In the genomic region with DNA sequence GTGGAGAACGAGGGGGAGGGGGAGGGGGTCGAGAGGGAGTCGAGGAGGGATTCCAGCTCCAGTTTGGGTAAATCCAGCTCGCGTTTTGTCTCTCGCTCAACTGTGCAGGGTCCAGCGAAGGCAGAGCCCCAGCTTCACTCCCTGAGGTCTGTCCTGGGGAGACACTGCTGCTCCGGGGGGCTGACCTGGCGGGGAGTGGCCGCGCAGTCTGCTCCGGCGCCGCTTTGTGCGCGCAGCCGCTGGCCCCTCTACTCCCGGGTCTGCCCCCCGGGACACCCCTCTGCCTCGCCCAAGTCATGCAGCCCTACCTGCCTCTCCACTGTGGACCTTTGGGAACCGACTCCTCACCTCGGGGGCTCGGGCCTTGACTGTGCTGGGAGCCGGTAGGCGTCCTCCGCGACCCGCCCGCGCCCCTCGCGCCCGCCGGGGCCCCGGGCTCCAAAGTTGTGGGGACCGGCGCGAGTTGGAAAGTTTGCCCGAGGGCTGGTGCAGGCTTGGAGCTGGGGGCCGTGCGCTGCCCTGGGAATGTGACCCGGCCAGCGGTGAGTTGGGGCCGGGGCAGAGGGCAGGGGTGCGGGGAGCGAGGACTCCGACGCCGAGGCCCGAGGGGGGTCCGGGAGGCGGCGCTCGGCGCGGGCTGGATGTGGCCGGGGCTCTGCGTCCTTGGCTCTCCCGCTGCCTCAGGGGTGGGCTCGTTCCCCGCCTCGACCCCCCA, we compare ENCODE assay signal across 8 cellular contexts. TPM values are rescaled to one million over a fixed set of nuclear protein-coding genes. Genes with fewer than 3 reads are reported as not detected.
DNase-seq lines count a peak whose midpoint lies in the region; ATAC-seq and TF ChIP-seq lines count a peak whose summit lies in the region.

A gene (plus strand): TSS at position 137 of the 715 bp plus-strand sequence. CDS start 12,002 bp downstream, outside the sequence.

- peaks cover 2% of the 10 kb centered on the region for H3K36me3 Mint-ChIP-seq in activated naive CD8-positive, alpha-beta T cell

- peaks cover 28% of the 10 kb centered on the region for H3K4me1 Mint-ChIP-seq in activated naive CD8-positive, alpha-beta T cell (ENCODE audit: low read depth)

- peak within 1 kb of the TSS; percentile 80 for H3K4me2 ChIP-seq in parathyroid adenoma (ENCODE audit: low read length)

- ATAC-seq in left cardiac atrium (peak; percentile 80 to 85), HG02610 (IDR thresholded peaks at IDR 0.05; ENCODE audit: unreplicated experiment) (no peak)

- no peak within 1 kb of the TSS for H3K27ac ChIP-seq in parathyroid adenoma

- no peaks in the 10 kb centered on the region for H3K9me3 ChIP-seq in parathyroid adenoma (ENCODE audit: control insufficient read depth, low read length)

- peak within 1 kb of the TSS; percentile 87 for H3K4me3 Mint-ChIP-seq in activated naive CD8-positive, alpha-beta T cell

- peak within 1 kb of the TSS; percentile 1 for H3K9ac ChIP-seq in parathyroid adenoma

- no peak within 1 kb of the TSS for H3K27ac Mint-ChIP-seq in activated naive CD8-positive, alpha-beta T cell

- no peaks in the 10 kb centered on the region for H3K4me1 ChIP-seq in parathyroid adenoma

- H3K4me3 ChIP-seq in GM12865 (ENCODE audit: low read depth, low read length): peak within 1 kb of the TSS; percentile 51
- H3K4me3 ChIP-seq in parathyroid adenoma (ENCODE audit: low read depth, low read length): peak within 1 kb of the TSS; percentile 74

- peak within 1 kb of the TSS; percentile 96 for H2AFZ ChIP-seq in parathyroid adenoma

- H3K27me3 ChIP-seq in parathyroid adenoma (ENCODE audit: control insufficient read depth, insufficient read depth, low read length): no peaks in the 10 kb centered on the region

- no peaks in the 10 kb centered on the region for H3K36me3 ChIP-seq in parathyroid adenoma (ENCODE audit: control insufficient read depth, insufficient read depth, low read length)

- DNase-seq in ACHN (peak; percentile 60), GM12865 (ENCODE audit: low read depth) (peak; percentile 52), NCI-H446 treated with DMSO at 0.1 percent for 48 hours (lab: John Stamatoyannopoulos, UW) (peak; percentile 6), left cardiac atrium (peak; percentile 48), putamen (ENCODE audit: low spot score) (no peak)

- in situ Hi-C loops in ACHN (cut with HindIII; ENCODE audit: low pct_ligation_motif_present, low pct_unique_long_range_greater_than_20kb, low sequenced_read_pairs): no loop called here

- H3K9me3 Mint-ChIP-seq in activated naive CD8-positive, alpha-beta T cell (ENCODE audit: low read depth): no peaks in the 10 kb centered on the region

- peaks cover 4% of the 10 kb centered on the region for H3K79me2 ChIP-seq in parathyroid adenoma

- H3K27me3 Mint-ChIP-seq in activated naive CD8-positive, alpha-beta T cell: peaks cover 40% of the 10 kb centered on the region

- intact Hi-C loops in left cardiac atrium (cut with DNase I): loop anchor here in 1 of 2 donors (1.0 kb wide), 1 partner anchor 40 kb away; no protein-coding TSS in a partner anchor

- TF ChIP-seq CTCF in GM12865 (IDR thresholded peaks at IDR 0.05; ENCODE audit: insufficient read depth, low read depth, low read length, missing control alignments): no peak
- TF ChIP-seq CTCF in parathyroid adenoma (IDR thresholded peaks at IDR 0.05): no peak

RNA-seq across cellular contexts. Expression of the gene that starts here (rescaled TPM):
- total RNA-seq in left cardiac atrium: 1 to 10 TPM; 3.4 to 4.0 TPM
